13 cellular contexts compared by ENCODE assay signal in genomic region chr18:25787281-25787680, GRCh38.
"Had no signal": no experiment of that assay in that cellular context is flagged by ENCODE, and none has a peak within 500 bp of the region (broad histone marks: within the 10 kb centered on the region; RNA-seq: fewer than 3 reads in every experiment).

No MANE protein-coding gene starts in this region.

- H3K27me3 ChIP-seq: cardiac muscle cell, gastroesophageal sphincter, ovary, right lobe of liver had no signal

- ATAC-seq: activated naive CD8-positive, alpha-beta T cell treated with anti-CD3 and anti-CD28 coated beads, Interleukin-2, amount 50 U/mL, for 24 hours; activated T-helper 17 cell treated with anti-CD3 and anti-CD28 coated beads, Interleukin-2, amount 50 U/mL, for 72 hours; gastroesophageal sphincter; right lobe of liver had no signal

- H3K9me3 ChIP-seq: gastroesophageal sphincter, left ventricle myocardium inferior, ovary, right lobe of liver, thoracic aorta had no signal

- DNase-seq: activated CD4-positive, alpha-beta T cell treated with anti-CD3 and anti-CD28 coated beads, Interleukin-2, amount 50 U/mL, for 48 hours; activated naive CD4-positive, alpha-beta T cell treated with Interleukin-2 at 50 U/mL for 16 hours; activated naive CD8-positive, alpha-beta T cell treated with anti-CD3 and anti-CD28 coated beads, Interleukin-2, amount 50 U/mL, for 24 hours; aorta; erythroblast; left ventricle myocardium inferior; ovary; right lobe of liver; stimulated activated CD4-positive, alpha-beta T cell treated with anti-CD3 and anti-CD28 coated beads, Interleukin-2, amount 100 ng/mL, for 24 hours had no signal

- H3K4me3 ChIP-seq: cardiac muscle cell, gastroesophageal sphincter, left ventricle myocardium inferior, ovary, right lobe of liver, thoracic aorta had no signal

- H3K27ac ChIP-seq: cardiac muscle cell, gastroesophageal sphincter, left ventricle myocardium inferior, ovary, right lobe of liver, thoracic aorta had no signal

- H3K4me1 ChIP-seq: gastroesophageal sphincter, left ventricle myocardium inferior, right lobe of liver had no signal

- H3K36me3 ChIP-seq: cardiac muscle cell, gastroesophageal sphincter, left ventricle myocardium inferior, ovary, right lobe of liver, thoracic aorta had no signal
